Comparison of ENCODE assay signal across 1 cellular context in genomic region chr4:26141101-26141830, GRCh38.
TF ChIP-seq lines count a peak whose summit lies in the region.

No MANE protein-coding gene starts in this region.

TF ChIP-seq in GM23338, 12 proteins besides CTCF, POLR2A, EP300 and RAD21 (continued from another document):
- TF ChIP-seq ZNF462 (CRISPR knock-in tag; IDR thresholded peaks at IDR 0.05), result no peak
